ENCODE assay signal across 1 cellular context in the genomic region with DNA sequence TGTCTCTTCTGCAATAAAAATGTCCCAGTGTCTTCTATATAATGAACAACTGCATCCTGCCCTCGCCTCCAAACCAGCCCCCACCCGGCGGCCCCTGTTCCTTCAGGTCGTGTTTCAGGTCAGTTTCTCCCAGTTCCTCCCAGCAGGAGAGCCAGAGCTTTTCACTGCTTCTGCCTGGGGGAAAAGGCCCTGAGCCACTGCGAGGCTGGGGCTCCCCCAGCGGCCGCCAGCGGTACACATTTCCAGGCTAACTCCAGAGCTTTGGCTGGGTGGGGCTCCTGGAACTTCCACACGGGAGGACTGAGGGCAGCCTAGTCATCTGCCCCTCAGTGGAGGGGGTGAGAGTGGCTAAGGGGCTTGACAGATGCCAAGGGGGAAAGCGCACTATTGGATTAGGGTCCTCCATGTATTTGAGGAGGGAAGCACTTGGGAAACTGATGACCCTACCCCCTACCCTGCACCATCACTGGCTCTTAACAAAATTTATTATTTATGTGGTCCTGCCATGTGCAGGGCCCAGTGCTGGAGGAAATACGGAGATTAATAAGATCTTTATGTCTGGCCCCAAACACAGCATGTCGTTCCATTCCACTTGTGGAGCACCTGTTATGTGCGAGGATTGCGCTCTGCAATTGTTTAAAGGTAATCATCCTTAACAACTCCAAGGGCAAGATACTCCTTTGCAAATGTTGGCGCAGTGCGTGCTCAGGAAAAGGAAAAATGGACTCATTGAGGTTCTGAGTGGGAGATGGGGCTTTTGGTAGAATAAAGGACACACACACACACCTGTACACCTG.
A peak's percentile ranks its signal among the peaks of the same experiment; 100 is the strongest.
TF ChIP-seq lines count a peak whose summit lies in the region.

No MANE protein-coding gene starts in this region.

TF ChIP-seq in HepG2, 621 proteins besides CTCF, POLR2A, EP300 and RAD21 (continued from another document):
- 0 out of 2 replicates have a peak, but pooled peaks have one; percentile 42 for TF ChIP-seq HOXD1 (CRISPR knock-in tag; IDR thresholded peaks at IDR 0.05)
- TF ChIP-seq ZNF121 (CRISPR knock-in tag; IDR thresholded peaks at IDR 0.05) = no peak
- TF ChIP-seq, protein P1, sequence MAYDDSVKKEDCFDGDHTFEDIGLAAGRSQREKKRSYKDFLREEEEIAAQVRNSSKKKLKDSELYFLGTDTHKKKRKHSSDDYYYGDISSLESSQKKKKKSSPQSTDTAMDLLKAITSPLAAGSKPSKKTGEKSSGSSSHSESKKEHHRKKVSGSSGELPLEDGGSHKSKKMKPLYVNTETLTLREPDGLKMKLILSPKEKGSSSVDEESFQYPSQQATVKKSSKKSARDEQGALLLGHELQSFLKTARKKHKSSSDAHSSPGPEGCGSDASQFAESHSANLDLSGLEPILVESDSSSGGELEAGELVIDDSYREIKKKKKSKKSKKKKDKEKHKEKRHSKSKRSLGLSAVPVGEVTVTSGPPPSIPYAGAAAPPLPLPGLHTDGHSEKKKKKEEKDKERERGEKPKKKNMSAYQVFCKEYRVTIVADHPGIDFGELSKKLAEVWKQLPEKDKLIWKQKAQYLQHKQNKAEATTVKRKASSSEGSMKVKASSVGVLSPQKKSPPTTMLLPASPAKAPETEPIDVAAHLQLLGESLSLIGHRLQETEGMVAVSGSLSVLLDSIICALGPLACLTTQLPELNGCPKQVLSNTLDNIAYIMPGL (CRISPR knock-in tag; IDR thresholded peaks at IDR 0.05; ENCODE audit: borderline replicate concordance in 1 of 2, low read depth in 1 of 2) = peak; percentile 75 to 76; a peak in 3 of 4 replicates
- 0 out of 4 replicates have a peak, but pooled peaks of 1 of the 2 experiments have one; percentile 36 for TF ChIP-seq KLF16 (CRISPR knock-in tag; IDR thresholded peaks at IDR 0.05)
- TF ChIP-seq NR3C1 (CRISPR knock-in tag; IDR thresholded peaks at IDR 0.05) = no peak
- no peak for TF ChIP-seq ZNF672 (CRISPR knock-in tag; IDR thresholded peaks at IDR 0.05)
- TF ChIP-seq, protein P2, sequence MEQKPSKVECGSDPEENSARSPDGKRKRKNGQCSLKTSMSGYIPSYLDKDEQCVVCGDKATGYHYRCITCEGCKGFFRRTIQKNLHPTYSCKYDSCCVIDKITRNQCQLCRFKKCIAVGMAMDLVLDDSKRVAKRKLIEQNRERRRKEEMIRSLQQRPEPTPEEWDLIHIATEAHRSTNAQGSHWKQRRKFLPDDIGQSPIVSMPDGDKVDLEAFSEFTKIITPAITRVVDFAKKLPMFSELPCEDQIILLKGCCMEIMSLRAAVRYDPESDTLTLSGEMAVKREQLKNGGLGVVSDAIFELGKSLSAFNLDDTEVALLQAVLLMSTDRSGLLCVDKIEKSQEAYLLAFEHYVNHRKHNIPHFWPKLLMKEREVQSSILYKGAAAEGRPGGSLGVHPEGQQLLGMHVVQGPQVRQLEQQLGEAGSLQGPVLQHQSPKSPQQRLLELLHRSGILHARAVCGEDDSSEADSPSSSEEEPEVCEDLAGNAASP (CRISPR knock-in tag; IDR thresholded peaks at IDR 0.05; ENCODE audit: borderline replicate concordance) = 0 out of 2 replicates have a peak, but pooled peaks have one; percentile 34
- TF ChIP-seq ZNF17 (CRISPR knock-in tag; IDR thresholded peaks at IDR 0.05) = no peak
- TF ChIP-seq TBX2 (CRISPR knock-in tag; IDR thresholded peaks at IDR 0.05; ENCODE audit: borderline replicate concordance) = peak; percentile 42; the same call in 1 of the 2 replicates
- TF ChIP-seq, protein P3, sequence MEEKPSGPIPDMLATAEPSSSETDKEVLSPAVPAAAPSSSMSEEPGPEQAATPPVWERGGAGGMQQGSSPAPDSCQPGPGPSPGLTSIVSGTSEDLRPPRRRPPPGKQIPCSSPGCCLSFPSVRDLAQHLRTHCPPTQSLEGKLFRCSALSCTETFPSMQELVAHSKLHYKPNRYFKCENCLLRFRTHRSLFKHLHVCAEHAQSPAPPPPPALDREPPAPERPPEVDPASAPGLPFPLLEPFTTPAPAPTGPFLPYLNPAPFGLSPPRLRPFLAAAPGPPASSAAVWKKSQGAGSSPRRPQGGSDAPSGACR (CRISPR knock-in tag; IDR thresholded peaks at IDR 0.05) = no peak
- no peak for TF ChIP-seq SMAD3 (CRISPR knock-in tag; IDR thresholded peaks at IDR 0.05)
- TF ChIP-seq ZBTB21 (CRISPR knock-in tag; IDR thresholded peaks at IDR 0.05) = no peak
- no peak for TF ChIP-seq ZIK1 (CRISPR knock-in tag; IDR thresholded peaks at IDR 0.05; ENCODE audit: borderline replicate concordance, low read depth)
- peak; percentile 35; the same call in 1 of the 2 replicates for TF ChIP-seq ZFX (CRISPR knock-in tag; IDR thresholded peaks at IDR 0.05; ENCODE audit: low read depth)
- TF ChIP-seq FOSL1 (CRISPR knock-in tag; IDR thresholded peaks at IDR 0.05; ENCODE audit: borderline replicate concordance) = no peak
- 0 out of 2 replicates have a peak, but pooled peaks have one; percentile 48 for TF ChIP-seq PITX1 (CRISPR knock-in tag; IDR thresholded peaks at IDR 0.05)
- TF ChIP-seq SNAPC2 (CRISPR knock-in tag; IDR thresholded peaks at IDR 0.05) = no peak
- no peak for TF ChIP-seq CENPT (CRISPR knock-in tag; IDR thresholded peaks at IDR 0.05; ENCODE audit: low read depth)
- no peak for TF ChIP-seq NFE2L1 (CRISPR knock-in tag; IDR thresholded peaks at IDR 0.05; ENCODE audit: borderline replicate concordance)
